Comparison of ENCODE assay signal across 1 cellular context in genomic region chr6:108561742-108562502, GRCh38.
TF ChIP-seq lines count a peak whose summit lies in the region.

No MANE protein-coding gene starts in this region.

TF ChIP-seq in HepG2, 621 proteins besides CTCF, POLR2A, EP300 and RAD21 (continued from another document and continues in another):
- no peak for TF ChIP-seq CC2D1A (CRISPR knock-in tag; IDR thresholded peaks at IDR 0.05)
- TF ChIP-seq STAT5B (CRISPR knock-in tag; IDR thresholded peaks at IDR 0.05), result no peak
- no peak for TF ChIP-seq ZNF44 (CRISPR knock-in tag; IDR thresholded peaks at IDR 0.05)
- TF ChIP-seq PAWR (CRISPR knock-in tag; IDR thresholded peaks at IDR 0.05; ENCODE audit: borderline replicate concordance), result no peak
- 0 out of 2 replicates have a peak, but pooled peaks have one; percentile 3 for TF ChIP-seq TAF1 (CRISPR knock-in tag; IDR thresholded peaks at IDR 0.05)
- no peak for TF ChIP-seq ZIK1 (CRISPR knock-in tag; IDR thresholded peaks at IDR 0.05; ENCODE audit: borderline replicate concordance, low read depth)
- no peak for TF ChIP-seq XRCC5 (optimal IDR thresholded peaks at IDR 0.05; ENCODE audit: low read length)
- no peak for TF ChIP-seq ZNF709 (CRISPR knock-in tag; IDR thresholded peaks at IDR 0.05)
- TF ChIP-seq MXI1 (IDR thresholded peaks at IDR 0.05; ENCODE audit: borderline replicate concordance, low read depth, low read length), result no peak
- TF ChIP-seq ZNF768 (CRISPR knock-in tag; IDR thresholded peaks at IDR 0.05), result no peak
- no peak for TF ChIP-seq TOE1 (CRISPR knock-in tag; IDR thresholded peaks at IDR 0.05)
- no peak for TF ChIP-seq TBL1XR1 (IDR thresholded peaks at IDR 0.05; ENCODE audit: borderline replicate concordance, low read length, partially characterized antibody)
- no peak for TF ChIP-seq LRRFIP1 (CRISPR knock-in tag; conservative IDR thresholded peaks at IDR 0.05)
- no peak for TF ChIP-seq ZNF441 (CRISPR knock-in tag; IDR thresholded peaks at IDR 0.05; ENCODE audit: borderline replicate concordance)
- TF ChIP-seq ZNF574 (CRISPR knock-in tag; IDR thresholded peaks at IDR 0.05), result no peak
- TF ChIP-seq ZNF207 (IDR thresholded peaks at IDR 0.05; ENCODE audit: borderline replicate concordance), result no peak
- no peak for TF ChIP-seq ZNF780A (CRISPR knock-in tag; IDR thresholded peaks at IDR 0.05)
- no peak for TF ChIP-seq RARA (CRISPR knock-in tag; IDR thresholded peaks at IDR 0.05)
- TF ChIP-seq NFYC (CRISPR knock-in tag; IDR thresholded peaks at IDR 0.05), result no peak
- no peak for TF ChIP-seq IRF9 (CRISPR knock-in tag; IDR thresholded peaks at IDR 0.05; ENCODE audit: borderline replicate concordance)
- TF ChIP-seq CBX1 (IDR thresholded peaks at IDR 0.05; ENCODE audit: low read depth), result no peak
- no peak for TF ChIP-seq NRL (CRISPR knock-in tag; IDR thresholded peaks at IDR 0.05; ENCODE audit: borderline replicate concordance)
- TF ChIP-seq FOSL1 (CRISPR knock-in tag; IDR thresholded peaks at IDR 0.05; ENCODE audit: borderline replicate concordance), result 0 out of 2 replicates have a peak, but pooled peaks have one; percentile 12
- TF ChIP-seq HDAC1 (CRISPR knock-in tag; IDR thresholded peaks at IDR 0.05), result no peak
- no peak for TF ChIP-seq ZNF260 (CRISPR knock-in tag; IDR thresholded peaks at IDR 0.05; ENCODE audit: borderline replicate concordance, low read depth)
- TF ChIP-seq THAP7 (CRISPR knock-in tag; IDR thresholded peaks at IDR 0.05), result no peak
- TF ChIP-seq MIER3 (CRISPR knock-in tag; IDR thresholded peaks at IDR 0.05; ENCODE audit: borderline replicate concordance), result no peak
- no peak for TF ChIP-seq ARNT (IDR thresholded peaks at IDR 0.05)
- TF ChIP-seq NKX3-1 (CRISPR knock-in tag; IDR thresholded peaks at IDR 0.05), result 0 out of 2 replicates have a peak, but pooled peaks have one; percentile 58
- TF ChIP-seq SRY (CRISPR knock-in tag; IDR thresholded peaks at IDR 0.05), result no peak
- TF ChIP-seq ZNF850 (CRISPR knock-in tag; conservative IDR thresholded peaks at IDR 0.05), result no peak
- no peak; the same call in 1 of the 2 replicates for TF ChIP-seq ZNF329 (CRISPR knock-in tag; IDR thresholded peaks at IDR 0.05; ENCODE audit: low read depth)
- TF ChIP-seq SNRNP70 (IDR thresholded peaks at IDR 0.05; ENCODE audit: low read depth, low read length), result no peak
- no peak for TF ChIP-seq HES4 (CRISPR knock-in tag; IDR thresholded peaks at IDR 0.05; ENCODE audit: borderline replicate concordance)
- TF ChIP-seq ZMYM3 (CRISPR knock-in tag; IDR thresholded peaks at IDR 0.05), result no peak
- TF ChIP-seq ZNF841 (CRISPR knock-in tag; IDR thresholded peaks at IDR 0.05; ENCODE audit: borderline replicate concordance), result no peak
- no peak for TF ChIP-seq SETDB1 (CRISPR knock-in tag; IDR thresholded peaks at IDR 0.05; ENCODE audit: borderline replicate concordance)
- no peak for TF ChIP-seq ARID3A (IDR thresholded peaks at IDR 0.05; ENCODE audit: low read depth, low read length)
- TF ChIP-seq NFKB2 (CRISPR knock-in tag; IDR thresholded peaks at IDR 0.05; ENCODE audit: borderline replicate concordance), result no peak
- TF ChIP-seq ZNF616 (CRISPR knock-in tag; IDR thresholded peaks at IDR 0.05; ENCODE audit: low read depth), result no peak
- TF ChIP-seq ZNF550 (CRISPR knock-in tag; IDR thresholded peaks at IDR 0.05; ENCODE audit: borderline replicate concordance), result no peak
- 0 out of 2 replicates have a peak, but pooled peaks have one; percentile 51 for TF ChIP-seq AKNA (CRISPR knock-in tag; IDR thresholded peaks at IDR 0.05; ENCODE audit: borderline replicate concordance)
- no peak for TF ChIP-seq RELA (CRISPR knock-in tag; IDR thresholded peaks at IDR 0.05)
- TF ChIP-seq ZKSCAN8 (CRISPR knock-in tag; IDR thresholded peaks at IDR 0.05; ENCODE audit: borderline replicate concordance), result no peak
- no peak for TF ChIP-seq BORCS8-MEF2B (CRISPR knock-in tag; IDR thresholded peaks at IDR 0.05)
- TF ChIP-seq ZNF296 (CRISPR knock-in tag; conservative IDR thresholded peaks at IDR 0.05), result no peak
- no peak for TF ChIP-seq ZMAT5 (CRISPR knock-in tag; IDR thresholded peaks at IDR 0.05; ENCODE audit: borderline replicate concordance, low read depth)
- TF ChIP-seq MLX (CRISPR knock-in tag; IDR thresholded peaks at IDR 0.05), result no peak
- 0 out of 2 replicates have a peak, but pooled peaks have one; percentile 35 for TF ChIP-seq PREB (CRISPR knock-in tag; IDR thresholded peaks at IDR 0.05)
- no peak for TF ChIP-seq GATAD1 (CRISPR knock-in tag; IDR thresholded peaks at IDR 0.05)
- no peak for TF ChIP-seq HBP1 (CRISPR knock-in tag; IDR thresholded peaks at IDR 0.05; ENCODE audit: low read depth)
- TF ChIP-seq ZNF33B (CRISPR knock-in tag; IDR thresholded peaks at IDR 0.05), result no peak
- no peak for TF ChIP-seq ATM (IDR thresholded peaks at IDR 0.05; ENCODE audit: borderline replicate concordance)
- TF ChIP-seq NR2F2 (IDR thresholded peaks at IDR 0.05; ENCODE audit: borderline replicate concordance, low read depth), result no peak
